ENCODE assay signal across 35 cellular contexts in the genomic region with DNA sequence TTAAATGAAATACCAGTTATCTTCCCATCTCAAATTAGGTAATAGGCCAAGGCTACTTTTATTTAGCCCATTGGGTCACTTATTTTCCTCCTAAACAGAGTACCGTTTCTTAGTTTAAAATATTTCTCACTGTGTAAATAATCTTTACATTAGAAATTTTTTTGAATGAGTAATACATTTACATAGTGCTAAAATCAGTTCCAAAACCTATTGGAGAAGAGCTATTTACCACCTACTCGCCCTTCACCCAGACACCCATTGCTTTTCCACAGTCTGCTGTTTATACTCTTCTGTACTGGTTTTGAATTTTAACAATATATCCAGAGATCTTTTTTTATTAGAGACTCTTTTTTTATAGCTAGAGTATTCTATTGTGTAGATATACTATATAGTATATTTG.
"Had no signal": no experiment of that assay in that cellular context is flagged by ENCODE, and none has a peak within 500 bp of the region (broad histone marks: within the 10 kb centered on the region; RNA-seq: fewer than 3 reads in every experiment).

No MANE protein-coding gene starts in this region.

- H3K4me2 ChIP-seq: KMS-11 had no signal

- DNase-seq: Karpas-422, Kasumi-1, KBM-7, KG1, MG63, MM.1S, MV-4-11, NCI-H1048, NCI-H1092, NCI-H1092 treated with DMSO at 0.1 percent for 48 hours, NCI-H1105, NCI-H1105 treated with DMSO at 0.1 percent for 48 hours, NCI-H1417, NCI-H1417 treated with DMSO at 0.1 percent for 48 hours, NCI-H1436, NCI-H1436 treated with DMSO at 0.1 percent for 48 hours, NCI-H146, NCI-H1694, NCI-H1694 treated with DMSO at 0.1 percent for 48 hours, NCI-H187, NCI-H187 treated with DMSO at 0.1 percent for 48 hours, NCI-H1930, NCI-H2029, NCI-H2029 treated with DMSO at 0.1 percent for 48 hours, NCI-H2081, NCI-H2081 treated with DMSO at 0.1 percent for 48 hours, NCI-H2107, NCI-H2171, NCI-H2171 treated with DMSO at 0.1 percent for 48 hours, NCI-H2227 treated with DMSO at 0.1 percent for 48 hours, NCI-H226, NCI-H345, NCI-H446, NCI-H446 treated with DMSO at 0.1 percent for 48 hours had no signal

- H3K4me3 ChIP-seq: MG63 had no signal

- H3K27ac ChIP-seq: KMS-11 had no signal

- H3K27me3 ChIP-seq: MG63 had no signal

- H3K9ac ChIP-seq: KMS-11 had no signal

- H3K36me3 ChIP-seq: MG63 had no signal

- H3K9me3 ChIP-seq: MG63 had no signal
